Comparison of ENCODE assay signal across 1 cellular context in genomic region chr1:234776875-234777849, GRCh38.
A peak's percentile ranks its signal among the peaks of the same experiment; 100 is the strongest.
TF ChIP-seq lines count a peak whose summit lies in the region.

No MANE protein-coding gene starts in this region.

TF ChIP-seq in K562, 482 proteins besides CTCF, POLR2A, EP300 and RAD21 (continued from another document and continues in another):
- TF ChIP-seq ZNF561 (CRISPR knock-in tag; conservative IDR thresholded peaks at IDR 0.05) (no peak), MYC (IDR thresholded peaks at IDR 0.05; ENCODE audit: low read depth, low read length) (0 out of 2 replicates have a peak, but pooled peaks have one; percentile 17), MYC (CRISPR knock-in tag; IDR thresholded peaks at IDR 0.05; ENCODE audit: borderline replicate concordance, low read depth) (no peak), PHF20 (IDR thresholded peaks at IDR 0.05; ENCODE audit: partially characterized antibody) (no peak), RBM14 (IDR thresholded peaks at IDR 0.05; ENCODE audit: borderline replicate concordance, insufficient read depth, low read depth, low read length) (no peak), MGA (IDR thresholded peaks at IDR 0.05) (peak; percentile 84), MBD1 (CRISPR knock-in tag; IDR thresholded peaks at IDR 0.05) (peak; percentile 69; the same call in 1 of the 2 replicates), UBTF (IDR thresholded peaks at IDR 0.05; ENCODE audit: borderline replicate concordance in 1 of 2, low read depth in 2 of 2, low read length in 2 of 2) (no peak), FOXJ2 (tag; IDR thresholded peaks at IDR 0.05) (no peak), ZNF764 (CRISPR knock-in tag; IDR thresholded peaks at IDR 0.05; ENCODE audit: low read depth) (no peak), CBX8 (IDR thresholded peaks at IDR 0.05; ENCODE audit: borderline replicate concordance, extremely low read depth, low read depth, low read length, poor library complexity, severe bottlenecking) (no peak), IRF9 (tag; IDR thresholded peaks at IDR 0.05) (0 out of 2 replicates have a peak, but pooled peaks have one; percentile 35), HCFC1 (IDR thresholded peaks at IDR 0.05; ENCODE audit: low read depth, low read length) (no peak), FOXP4 (CRISPR knock-in tag; IDR thresholded peaks at IDR 0.05; ENCODE audit: borderline replicate concordance) (no peak), ARID3A (IDR thresholded peaks at IDR 0.05; ENCODE audit: borderline replicate concordance, low read depth, low read length) (no peak), RBM25 (IDR thresholded peaks at IDR 0.05; ENCODE audit: low read depth, low read length, severe bottlenecking) (no peak), MCM5 (IDR thresholded peaks at IDR 0.05; ENCODE audit: low read depth) (no peak), SMAD2 (IDR thresholded peaks at IDR 0.05; ENCODE audit: low read depth, low read length) (no peak), MITF (IDR thresholded peaks at IDR 0.05) (no peak), RCOR1 (IDR thresholded peaks at IDR 0.05; ENCODE audit: borderline replicate concordance in 1 of 2, low read depth in 2 of 2, low read length in 2 of 2) (no peak; a peak in 1 of 4 replicates), HDAC3 (IDR thresholded peaks at IDR 0.05; ENCODE audit: borderline replicate concordance, partially characterized antibody) (no peak), NFXL1 (CRISPR knock-in tag; IDR thresholded peaks at IDR 0.05) (no peak), NCOA2 (IDR thresholded peaks at IDR 0.05; ENCODE audit: partially characterized antibody in 2 of 2) (no peak), TAF9B (IDR thresholded peaks at IDR 0.05; ENCODE audit: partially characterized antibody) (no peak), TCF7L2 (IDR thresholded peaks at IDR 0.05; ENCODE audit: low read depth, low read length) (no peak), KLF1 (tag; IDR thresholded peaks at IDR 0.05) (0 out of 2 replicates have a peak, but pooled peaks have one; percentile 25), E2F3 (CRISPR knock-in tag; IDR thresholded peaks at IDR 0.05) (0 out of 2 replicates have a peak, but pooled peaks have one; percentile 14), ZNF165 (CRISPR knock-in tag; IDR thresholded peaks at IDR 0.05; ENCODE audit: borderline replicate concordance) (no peak), GMEB1 (CRISPR knock-in tag; IDR thresholded peaks at IDR 0.05) (peak; percentile 20; the same call in 1 of the 2 replicates), KLF6 (CRISPR knock-in tag; IDR thresholded peaks at IDR 0.05; ENCODE audit: borderline replicate concordance) (no peak), RUNX1 (IDR thresholded peaks at IDR 0.05; ENCODE audit: low read depth) (no peak), ZSCAN32 (CRISPR knock-in tag; IDR thresholded peaks at IDR 0.05) (no peak), MYBL2 (IDR thresholded peaks at IDR 0.05; ENCODE audit: low read depth) (no peak), MYBL2 (CRISPR knock-in tag; IDR thresholded peaks at IDR 0.05; ENCODE audit: borderline replicate concordance) (no peak)
